Comparison of ENCODE assay signal across 1 cellular context in genomic region chr2:126775300-126775985, GRCh38.
TF ChIP-seq lines count a peak whose summit lies in the region.

No MANE protein-coding gene starts in this region.

TF ChIP-seq in SK-N-SH treated with all-trans-retinoic acid at 6 μM for 48 hours, 23 proteins besides CTCF, POLR2A, EP300 and RAD21 (continued from another document):
- no peak for TF ChIP-seq RARB (CRISPR knock-in tag; IDR thresholded peaks at IDR 0.05)
TF ChIP-seq in SK-N-SH treated with all-trans-retinoic acid at 6 μM for 48 hours: peak in this region for 0.
